In genomic region chr3:30154853-30155252, GRCh38 we compare ENCODE assay signal across 24 cellular contexts.
"Had no signal": no experiment of that assay in that cellular context is flagged by ENCODE, and none has a peak within 500 bp of the region (broad histone marks: within the 10 kb centered on the region; RNA-seq: fewer than 3 reads in every experiment).

No MANE protein-coding gene starts in this region.

- H3K4me1 Mint-ChIP-seq: endodermal cell had no signal

- H3K4me3 Mint-ChIP-seq: dendritic cell treated with granulocyte-macrophage colony-stimulating factor and Interleukin-4, amounts not matched to agents 40 ng/mL and 50 ng/mL, for 4 days; effector memory CD8-positive, alpha-beta T cell; endodermal cell had no signal

- H3K27ac ChIP-seq: colonic mucosa, coronary artery, dorsolateral prefrontal cortex, epithelial cell of prostate, esophagus muscularis mucosa, esophagus squamous epithelium, foreskin keratinocyte, gastrocnemius medialis, gastroesophageal sphincter had no signal

- H3K27me3 Mint-ChIP-seq: dendritic cell treated with granulocyte-macrophage colony-stimulating factor and Interleukin-4, amounts not matched to agents 40 ng/mL and 50 ng/mL, for 4 days had no signal

- H3K9me3 ChIP-seq: colonic mucosa, esophagus muscularis mucosa, esophagus squamous epithelium, gastrocnemius medialis, gastroesophageal sphincter, heart left ventricle had no signal

- H3K27me3 ChIP-seq: colonic mucosa, dorsolateral prefrontal cortex, esophagus muscularis mucosa, esophagus squamous epithelium, foreskin keratinocyte, gastrocnemius medialis, gastroesophageal sphincter, heart left ventricle had no signal

- H3K4me1 ChIP-seq: colonic mucosa, esophagus squamous epithelium, foreskin keratinocyte, gastrocnemius medialis had no signal

- ATAC-seq: effector memory CD8-positive, alpha-beta T cell; esophagus mucosa; foreskin keratinocyte; gastrocnemius medialis; gastroesophageal sphincter had no signal

- H3K27ac Mint-ChIP-seq: dendritic cell treated with granulocyte-macrophage colony-stimulating factor and Interleukin-4, amounts not matched to agents 40 ng/mL and 50 ng/mL, for 4 days; effector memory CD8-positive, alpha-beta T cell; endodermal cell had no signal

- H3K36me3 ChIP-seq: colonic mucosa, esophagus muscularis mucosa, esophagus squamous epithelium, gastrocnemius medialis, gastroesophageal sphincter, heart left ventricle had no signal

- H3K9me3 Mint-ChIP-seq: dendritic cell treated with granulocyte-macrophage colony-stimulating factor and Interleukin-4, amounts not matched to agents 40 ng/mL and 50 ng/mL, for 4 days; effector memory CD8-positive, alpha-beta T cell had no signal

- DNase-seq: colonic mucosa; cortex of kidney; dermis blood vessel endothelial cell; dorsolateral prefrontal cortex; effector CD4-positive, alpha-beta T cell; effector CD8-positive, alpha-beta T cell; effector memory CD4-positive, alpha-beta T cell; effector memory CD8-positive, alpha-beta T cell; endodermal cell; erythroblast; esophagus squamous epithelium; foreskin fibroblast; foreskin keratinocyte; foreskin melanocyte; gastrocnemius medialis; glutamatergic neuron; head of caudate nucleus; heart left ventricle had no signal

- H3K4me3 ChIP-seq: colonic mucosa, coronary artery, dorsolateral prefrontal cortex, esophagus muscularis mucosa, esophagus squamous epithelium, gastrocnemius medialis, gastroesophageal sphincter, heart left ventricle had no signal
